Comparison of ENCODE assay signal across 16 cellular contexts in genomic region chr14:102394717-102395378, GRCh38. TPM values are rescaled to one million over a fixed set of nuclear protein-coding genes. Genes with fewer than 3 reads are reported as not detected.
A peak's percentile ranks its signal among the peaks of the same experiment; 100 is the strongest.
DNase-seq lines count a peak whose midpoint lies in the region; ATAC-seq and TF ChIP-seq lines count a peak whose summit lies in the region.
"Had no signal": no experiment of that assay in that cellular context is flagged by ENCODE, and none has a peak within 500 bp of the region (broad histone marks: within the 10 kb centered on the region; RNA-seq: fewer than 3 reads in every experiment).

No MANE protein-coding gene starts in this region.

- H3K36me3 Mint-ChIP-seq in activated naive CD8-positive, alpha-beta T cell treated with anti-CD3 and anti-CD28 coated beads, Interleukin-2, amount 50 U/mL, for 24 hours (ENCODE audit: low read depth): peaks cover 19% of the 10 kb centered on the region
- peaks cover 72% of the 10 kb centered on the region for H3K36me3 Mint-ChIP-seq in nephron progenitor cell (ENCODE audit: low read depth)

- H3K4me3 ChIP-seq in NB4 (ENCODE audit: low read depth, low read length): peak overlapping the region; percentile 23
- H3K4me3 ChIP-seq: thoracic aorta had no signal

- DNase-seq in G401 (ENCODE audit: low spot score): peak; percentile 38
- peak; percentile 86 for DNase-seq in NB4 (ENCODE audit: low read depth)
- peak; percentile 8 for DNase-seq in activated naive CD8-positive, alpha-beta T cell treated with anti-CD3 and anti-CD28 coated beads, Interleukin-2, amount 50 U/mL, for 24 hours
- no peak for DNase-seq in nephron progenitor cell
- no peak for DNase-seq in stimulated activated CD4-positive, alpha-beta T cell treated with anti-CD3 and anti-CD28 coated beads, Interleukin-2, amount 100 ng/mL, for 24 hours
- DNase-seq: activated CD4-positive, CD25-positive, alpha-beta regulatory T cell treated with anti-CD3 and anti-CD28 coated beads, Interleukin-2, amount 50 U/mL, for 72 hours; activated gamma-delta T cell treated with Interleukin-2 at 50 U/mL for 16 hours; C1 segment of cervical spinal cord; dermis blood vessel endothelial cell; HFFc6; immature natural killer cell; NCI-H187 treated with DMSO at 0.1 percent for 48 hours; SK-N-SH had no signal

- TF ChIP-seq POLR2A in NB4 (IDR thresholded peaks at IDR 0.05; ENCODE audit: extremely low read depth, insufficient read length): no peak

- H3K4me1 Mint-ChIP-seq in activated naive CD8-positive, alpha-beta T cell treated with anti-CD3 and anti-CD28 coated beads, Interleukin-2, amount 50 U/mL, for 24 hours: peaks cover 20% of the 10 kb centered on the region
- H3K4me1 Mint-ChIP-seq in nephron progenitor cell: peaks cover 12% of the 10 kb centered on the region

- H3K27ac Mint-ChIP-seq in activated naive CD8-positive, alpha-beta T cell treated with anti-CD3 and anti-CD28 coated beads, Interleukin-2, amount 50 U/mL, for 24 hours: peak overlapping the region; percentile 78
- peak overlapping the region; percentile 62 for H3K27ac Mint-ChIP-seq in nephron progenitor cell
- H3K27ac Mint-ChIP-seq: HFFc6, immature natural killer cell had no signal

- in situ Hi-C loops in G401 (cut with HindIII; ENCODE audit: low sequenced_read_pairs): no loop called here

- TF ChIP-seq CTCF in NB4 (IDR thresholded peaks at IDR 0.05; ENCODE audit: low read depth, low read length) (no peak), nephron progenitor cell (IDR thresholded peaks at IDR 0.05) (no peak)

- H3K9me3 Mint-ChIP-seq in activated naive CD8-positive, alpha-beta T cell treated with anti-CD3 and anti-CD28 coated beads, Interleukin-2, amount 50 U/mL, for 24 hours: peaks cover 13% of the 10 kb centered on the region
- H3K9me3 Mint-ChIP-seq in nephron progenitor cell: peaks cover 40% of the 10 kb centered on the region

- peak overlapping the region; percentile 29 for H3K4me3 Mint-ChIP-seq in activated naive CD8-positive, alpha-beta T cell treated with anti-CD3 and anti-CD28 coated beads, Interleukin-2, amount 50 U/mL, for 24 hours
- no peak overlapping the region for H3K4me3 Mint-ChIP-seq in nephron progenitor cell
- H3K4me3 Mint-ChIP-seq: HFFc6 had no signal

- ATAC-seq in activated naive CD8-positive, alpha-beta T cell treated with anti-CD3 and anti-CD28 coated beads, Interleukin-2, amount 50 U/mL, for 24 hours: peak; percentile 49
- no peak for ATAC-seq in GM18873 (IDR thresholded peaks at IDR 0.05; ENCODE audit: low FRiP score, unreplicated experiment)
- ATAC-seq in HG03196 (IDR thresholded peaks at IDR 0.05; ENCODE audit: unreplicated experiment): no peak

- no peaks in the 10 kb centered on the region for H3K27me3 Mint-ChIP-seq in activated naive CD8-positive, alpha-beta T cell treated with anti-CD3 and anti-CD28 coated beads, Interleukin-2, amount 50 U/mL, for 24 hours
- peaks cover 5% of the 10 kb centered on the region for H3K27me3 Mint-ChIP-seq in nephron progenitor cell (ENCODE audit: low read depth, poor library complexity)

RNA-seq across cellular contexts. Expression of gene TECPR2, which starts 32.1 kb away (rescaled TPM):
- 5.8 and 8.5 TPM in 2 replicates for total RNA-seq in G401 (2014; rRNA removed; shearing (Covaris generic))

RNA-seq across cellular contexts. Expression of gene CINP, which starts 32.2 kb away (rescaled TPM):
- total RNA-seq in G401 (2014; rRNA removed; shearing (Covaris generic)): 70.8 and 73.9 TPM in 2 replicates

Comparison
In these comparisons a context has a peak if more than half of its experiments do, and no peak if none do; other contexts are left out.
1. DNase-seq: peak in G401 (single experiment), NB4 (single experiment) and activated naive CD8-positive, alpha-beta T cell treated with anti-CD3 and anti-CD28 coated beads, Interleukin-2, amount 50 U/mL, for 24 hours (single experiment); none in nephron progenitor cell (single experiment) and stimulated activated CD4-positive, alpha-beta T cell treated with anti-CD3 and anti-CD28 coated beads, Interleukin-2, amount 100 ng/mL, for 24 hours (0 of 2).